Comparison of ENCODE assay signal across 1 cellular context in the genomic region with DNA sequence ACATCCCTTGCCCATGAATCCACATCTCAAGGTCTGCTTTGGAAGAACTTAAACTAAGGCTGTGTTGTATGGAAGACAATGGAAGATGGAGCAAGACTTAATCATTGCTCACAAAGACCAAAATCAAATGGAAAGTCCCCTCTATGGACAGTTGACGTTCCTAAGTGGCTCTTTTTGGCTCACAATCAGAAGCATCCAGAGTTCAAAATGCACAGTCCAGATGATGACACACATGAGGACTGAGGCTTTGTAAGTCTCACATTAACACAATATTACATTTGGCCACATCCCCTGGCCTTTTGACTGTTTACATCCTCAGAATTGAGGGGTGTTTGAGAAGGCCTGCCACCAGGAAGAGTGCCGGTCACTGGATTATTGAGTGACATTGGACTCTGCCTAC.
TF ChIP-seq lines count a peak whose summit lies in the region.

No MANE protein-coding gene starts in this region.

TF ChIP-seq in IMR-90, 13 proteins besides CTCF, POLR2A, EP300 and RAD21 (continued from another document):
- TF ChIP-seq SMC3 (IDR thresholded peaks at IDR 0.05; ENCODE audit: low read depth, low read length) (no peak), FOS (IDR thresholded peaks at IDR 0.05; ENCODE audit: low read depth, low read length) (no peak), NFE2L2 (IDR thresholded peaks at IDR 0.05; ENCODE audit: low read depth, low read length) (no peak), CHD1 (IDR thresholded peaks at IDR 0.05; ENCODE audit: low read depth, low read length) (no peak), MAFK (IDR thresholded peaks at IDR 0.05; ENCODE audit: low read depth, low read length) (no peak), CEBPB (IDR thresholded peaks at IDR 0.05; ENCODE audit: low read depth, low read length) (no peak), BHLHE40 (IDR thresholded peaks at IDR 0.05; ENCODE audit: low read depth, low read length) (no peak), RCOR1 (IDR thresholded peaks at IDR 0.05; ENCODE audit: insufficient replicate concordance, low read length) (no peak), MAZ (IDR thresholded peaks at IDR 0.05; ENCODE audit: borderline replicate concordance, low read depth, low read length) (no peak), MXI1 (IDR thresholded peaks at IDR 0.05; ENCODE audit: borderline replicate concordance, low read depth, low read length) (no peak)
- TF ChIP-seq, protein P1, sequence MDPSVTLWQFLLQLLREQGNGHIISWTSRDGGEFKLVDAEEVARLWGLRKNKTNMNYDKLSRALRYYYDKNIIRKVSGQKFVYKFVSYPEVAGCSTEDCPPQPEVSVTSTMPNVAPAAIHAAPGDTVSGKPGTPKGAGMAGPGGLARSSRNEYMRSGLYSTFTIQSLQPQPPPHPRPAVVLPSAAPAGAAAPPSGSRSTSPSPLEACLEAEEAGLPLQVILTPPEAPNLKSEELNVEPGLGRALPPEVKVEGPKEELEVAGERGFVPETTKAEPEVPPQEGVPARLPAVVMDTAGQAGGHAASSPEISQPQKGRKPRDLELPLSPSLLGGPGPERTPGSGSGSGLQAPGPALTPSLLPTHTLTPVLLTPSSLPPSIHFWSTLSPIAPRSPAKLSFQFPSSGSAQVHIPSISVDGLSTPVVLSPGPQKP (IDR thresholded peaks at IDR 0.05; ENCODE audit: borderline replicate concordance, low read depth, low read length) = no peak
- TF ChIP-seq, protein P2, sequence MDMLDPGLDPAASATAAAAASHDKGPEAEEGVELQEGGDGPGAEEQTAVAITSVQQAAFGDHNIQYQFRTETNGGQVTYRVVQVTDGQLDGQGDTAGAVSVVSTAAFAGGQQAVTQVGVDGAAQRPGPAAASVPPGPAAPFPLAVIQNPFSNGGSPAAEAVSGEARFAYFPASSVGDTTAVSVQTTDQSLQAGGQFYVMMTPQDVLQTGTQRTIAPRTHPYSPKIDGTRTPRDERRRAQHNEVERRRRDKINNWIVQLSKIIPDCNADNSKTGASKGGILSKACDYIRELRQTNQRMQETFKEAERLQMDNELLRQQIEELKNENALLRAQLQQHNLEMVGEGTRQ (IDR thresholded peaks at IDR 0.05; ENCODE audit: low read depth, low read length) = no peak
TF ChIP-seq in IMR-90: peak in this region for 0.
